In the genomic region with DNA sequence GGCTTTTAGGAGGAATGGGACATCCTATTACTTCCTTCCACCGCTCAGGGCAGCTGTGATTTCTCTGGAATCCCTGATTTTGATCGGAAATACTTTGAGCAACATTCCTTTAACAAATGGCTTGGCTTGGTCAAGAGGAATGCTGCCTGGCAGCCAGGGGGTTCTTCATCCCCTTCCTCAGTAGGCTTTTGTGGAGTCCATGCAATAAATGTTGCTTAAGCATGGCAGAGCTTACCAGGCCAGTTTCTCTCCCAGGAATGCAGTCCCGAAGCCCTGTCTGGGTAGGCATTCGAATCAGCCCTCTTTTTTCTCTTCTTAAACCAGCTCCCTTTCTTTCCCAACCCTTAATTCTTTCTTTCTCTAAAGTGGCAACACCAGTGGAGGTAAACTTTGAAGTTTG, we compare ENCODE assay signal across 21 cellular contexts.
DNase-seq lines count a peak whose midpoint lies in the region; ATAC-seq and TF ChIP-seq lines count a peak whose summit lies in the region.
"Had no signal": no experiment of that assay in that cellular context is flagged by ENCODE, and none has a peak within 500 bp of the region (broad histone marks: within the 10 kb centered on the region; RNA-seq: fewer than 3 reads in every experiment).

No MANE protein-coding gene starts in this region.

- H3K18ac ChIP-seq in mesendoderm (ENCODE audit: low read length), result no peak overlapping the region

- POLR2A ChIA-PET in MCF 10A (lab: Yijun Ruan, JAX), result interaction anchor here (0.6 kb wide), 1 partner anchor 295 kb away, joined by 3 read pairs; no protein-coding TSS in a partner anchor

- no peak overlapping the region for H2AK5ac ChIP-seq in mesendoderm (ENCODE audit: low read length)

- no CpG with 5 or more reads among the region's 4 CpGs for WGBS in mesendoderm (ENCODE audit: extremely low coverage, insufficient coverage, low lambda C conversion rate)

- H3K4ac ChIP-seq in mesendoderm (ENCODE audit: low read depth, low read length), result no peak overlapping the region

- no peak overlapping the region for H2BK15ac ChIP-seq in mesendoderm (replicated peaks; ENCODE audit: low read depth)

- H3K4me1 ChIP-seq in mesendoderm (ENCODE audit: control insufficient read depth, low read depth, low read length), result peaks cover 3% of the 10 kb centered on the region
- H3K4me1 ChIP-seq: BLaER1, HAP-1 had no signal

- no peak overlapping the region for H3K4me3 ChIP-seq in epithelial cell of esophagus (ENCODE audit: low read length)
- no peak overlapping the region for H3K4me3 ChIP-seq in mesendoderm (ENCODE audit: low read length)
- H3K4me3 ChIP-seq: BLaER1, HAP-1 had no signal

- in situ Hi-C loops in T47D (cut with HindIII; ENCODE audit: low pct_unique_long_range_greater_than_20kb, low sequenced_read_pairs), result no loop called here

- DNase-seq in T47D (ENCODE audit: low read depth in 1 of 2, low spot score in 1 of 2), result peak; percentile 23 to 50
- no peak for DNase-seq in MCF 10A (ENCODE audit: unreplicated experiment)
- DNase-seq in epithelial cell of esophagus (ENCODE audit: low read depth), result peak; percentile 15
- DNase-seq in mesendoderm, result peak; percentile 43
- DNase-seq in SHP77 treated with DMSO at 0.1 percent for 48 hours (lab: John Stamatoyannopoulos, UW), result no peak
- no peak for DNase-seq in LoVo (ENCODE audit: low spot score)
- DNase-seq: CD4-positive, CD25-positive, alpha-beta regulatory T cell; CD8-positive, alpha-beta T cell; DMS 273 treated with DMSO at 0.1 percent for 48 hours; DMS79; EL; GF-D8; GOT3; HFFc6 had no signal

- no peaks in the 10 kb centered on the region for H3K79me1 ChIP-seq in mesendoderm (ENCODE audit: low read length)

- no peak overlapping the region for H3K4me2 ChIP-seq in mesendoderm (ENCODE audit: low read length)
- H3K4me2 ChIP-seq: BLaER1 had no signal

- TF ChIP-seq CTCF in MCF 10A (IDR thresholded peaks at IDR 0.05; ENCODE audit: unreplicated experiment) (no peak), epithelial cell of esophagus (IDR thresholded peaks at IDR 0.05; ENCODE audit: insufficient read depth, low read depth, low read length, missing control alignments) (no peak)

- H3K27ac Mint-ChIP-seq in MCF 10A (ENCODE audit: low read depth, unreplicated experiment), result no peak overlapping the region
- H3K27ac Mint-ChIP-seq: B cell; CD4-positive, CD25-positive, alpha-beta regulatory T cell; CD8-positive, alpha-beta T cell; HFFc6 had no signal

- no peak overlapping the region for H3K56ac ChIP-seq in mesendoderm (ENCODE audit: low read length)

- H3K79me2 ChIP-seq in mesendoderm (ENCODE audit: control insufficient read depth, insufficient read depth, low read length), result no peaks in the 10 kb centered on the region

- H3K4me3 Mint-ChIP-seq in MCF 10A (ENCODE audit: unreplicated experiment), result no peak overlapping the region
- H3K4me3 Mint-ChIP-seq: B cell; CD4-positive, CD25-positive, alpha-beta regulatory T cell; CD8-positive, alpha-beta T cell; HFFc6 had no signal

- H3K27ac ChIP-seq in mesendoderm (ENCODE audit: low read depth, low read length), result no peak overlapping the region
- H3K27ac ChIP-seq: 22Rv1, BLaER1, C4-2B had no signal

- BruUV-seq in MCF 10A (replicated peaks; lab: Mats Ljungman, UMichigan), result no TSS peak

- H4K5ac ChIP-seq in mesendoderm (ENCODE audit: low read length), result no peak overlapping the region

- no peaks in the 10 kb centered on the region for H3K4me1 Mint-ChIP-seq in MCF 10A (ENCODE audit: insufficient read depth, unreplicated experiment)
- H3K4me1 Mint-ChIP-seq: CD4-positive, CD25-positive, alpha-beta regulatory T cell had no signal

- H3K36me3 Mint-ChIP-seq in MCF 10A (ENCODE audit: insufficient read depth, unreplicated experiment), result no peaks in the 10 kb centered on the region
- H3K36me3 Mint-ChIP-seq: CD4-positive, CD25-positive, alpha-beta regulatory T cell; CD8-positive, alpha-beta T cell had no signal

- H3K36me3 ChIP-seq in mesendoderm (ENCODE audit: control insufficient read depth, insufficient read depth, low read length), result no peaks in the 10 kb centered on the region
- H3K36me3 ChIP-seq: BLaER1, HAP-1 had no signal

- no peak overlapping the region for H4K8ac ChIP-seq in mesendoderm (ENCODE audit: low read depth, low read length)

- H2BK5ac ChIP-seq in mesendoderm (ENCODE audit: low read length), result no peak overlapping the region

- no peak overlapping the region for H3K9ac ChIP-seq in mesendoderm (ENCODE audit: low read length)
- H3K9ac ChIP-seq: BLaER1 had no signal

- ATAC-seq in GM19328 (IDR thresholded peaks at IDR 0.05; ENCODE audit: unreplicated experiment) (no peak), GM21529 (IDR thresholded peaks at IDR 0.05; ENCODE audit: unreplicated experiment) (no peak)
- ATAC-seq: CD8-positive, alpha-beta T cell had no signal

- no peaks in the 10 kb centered on the region for H3K9me3 Mint-ChIP-seq in MCF 10A (ENCODE audit: unreplicated experiment)
- H3K9me3 Mint-ChIP-seq: CD8-positive, alpha-beta T cell had no signal

- H2BK120ac ChIP-seq in mesendoderm (ENCODE audit: low read depth, low read length), result no peak overlapping the region

- peaks cover 64% of the 10 kb centered on the region for H3K27me3 Mint-ChIP-seq in MCF 10A (ENCODE audit: insufficient read depth, unreplicated experiment)
- H3K27me3 Mint-ChIP-seq: B cell had no signal

- CTCF ChIA-PET in MCF 10A (lab: Yijun Ruan, JAX), result interaction anchor here (0.6 to 1.5 kb wide), 8 partner anchors 12 to 1182 kb away, joined by 3 to 6 read pairs (median 4); no protein-coding TSS in a partner anchor

- no peaks in the 10 kb centered on the region for H3K27me3 ChIP-seq in mesendoderm (ENCODE audit: insufficient read depth, low read length, poor library complexity)
- H3K27me3 ChIP-seq: BLaER1 had no signal

- H3K23ac ChIP-seq in mesendoderm (ENCODE audit: low read length), result no peak overlapping the region

- intact Hi-C loops in MCF 10A (cut with micrococcal nuclease), result loop anchor here (5.0 to 10.0 kb wide), 2 partner anchors 1008 to 1475 kb away; no protein-coding TSS in a partner anchor

Comparison
In these comparisons a context has a peak if more than half of its experiments do, and no peak if none do; other contexts are left out.
1. DNase-seq: peak in T47D (2 of 2), epithelial cell of esophagus (single experiment) and mesendoderm (single experiment); none in MCF 10A (single experiment), SHP77 treated with DMSO at 0.1 percent for 48 hours (single experiment) and LoVo (single experiment).